Comparison of ENCODE assay signal across 32 cellular contexts in the genomic region with DNA sequence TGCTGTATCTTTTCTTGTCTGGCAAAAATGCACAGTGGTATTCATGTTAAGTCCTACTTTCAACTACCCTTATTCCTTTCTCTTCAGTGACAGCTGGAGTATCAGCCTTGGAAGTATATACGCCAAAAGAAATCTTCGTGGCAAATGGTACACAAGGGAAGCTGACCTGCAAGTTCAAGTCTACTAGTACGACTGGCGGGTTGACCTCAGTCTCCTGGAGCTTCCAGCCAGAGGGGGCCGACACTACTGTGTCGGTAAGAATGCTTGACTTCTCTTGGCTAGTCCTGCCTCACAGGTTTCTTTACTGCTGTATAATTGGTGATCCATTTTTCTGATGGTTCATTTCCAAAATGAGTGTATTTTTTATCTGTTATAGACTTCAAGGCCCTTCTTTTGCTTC. TPM values are rescaled to one million over a fixed set of nuclear protein-coding genes. Genes with fewer than 3 reads are reported as not detected.
DNase-seq lines count a peak whose midpoint lies in the region; ATAC-seq, FAIRE-seq and TF ChIP-seq lines count a peak whose summit lies in the region.
"Had no signal": no experiment of that assay in that cellular context is flagged by ENCODE, and none has a peak within 500 bp of the region (broad histone marks: within the 10 kb centered on the region; RNA-seq: fewer than 3 reads in every experiment).

No MANE protein-coding gene starts in this region.

- no peak overlapping the region for H3K9ac ChIP-seq in HepG2 (ENCODE audit: insufficient read depth, low read depth, low read length)
- H3K9ac ChIP-seq in K562 (ENCODE audit: insufficient read depth in 1 of 2, low read depth in 2 of 2, low read length in 2 of 2), result no peak overlapping the region
- H3K9ac ChIP-seq: BLaER1; BLaER1 treated with 17β-estradiol and CSF1 and Interleukin-3, amounts not matched to agents 10 nM and 100 nM had no signal

- peaks cover 4% of the 10 kb centered on the region for H3K9me1 ChIP-seq in K562 (ENCODE audit: control insufficient read depth, insufficient read depth, low read length)

- H3K4me1 ChIP-seq in HepG2 (ENCODE audit: insufficient read depth, low read length) (peaks cover 21% of the 10 kb centered on the region), right lobe of liver (no peaks in the 10 kb centered on the region), HEK293 (ENCODE audit: control insufficient read depth, insufficient read depth, low read length) (no peaks in the 10 kb centered on the region), K562 (replicated peaks in 1 of 2; ENCODE audit: control insufficient read depth in 2 of 2, insufficient read depth in 2 of 2, low read length in 2 of 2) (peaks cover 8 to 46% of the 10 kb centered on the region in 2 experiments; a peak in 4 of 5 replicates)
- H3K4me1 ChIP-seq: BE2C had no signal

- CTCF ChIA-PET in HepG2 (lab: Yijun Ruan, JAX; ENCODE audit: low intra/inter-chr PET ratio, low total read pairs) (no interaction called here), HEK293 (lab: Yijun Ruan, JAX) (no interaction called here), K562 (lab: Yijun Ruan, JAX; ENCODE audit: low intra/inter-chr PET ratio) (no interaction called here)

- 94% methylated on average over 6 of the region's 6 CpGs for WGBS in HepG2 (ENCODE audit: low lambda C conversion rate)
- 100% methylated on average over 2 of the region's 6 CpGs for WGBS in right lobe of liver (ENCODE audit: insufficient coverage, low coverage, low lambda C conversion rate, missing lambda C conversion rate)
- 77% methylated on average over 6 of the region's 6 CpGs for whole genome bisulfite sequencing in K562 (ENCODE audit: insufficient coverage, low coverage, missing lambda C conversion rate)

- no peak overlapping the region for H3K27ac ChIP-seq in HepG2 (ENCODE audit: extremely low read length, insufficient read depth, low read length)
- no peak overlapping the region for H3K27ac ChIP-seq in right lobe of liver
- no peak overlapping the region for H3K27ac ChIP-seq in HEK293 (ENCODE audit: extremely low read depth, low read depth, low read length)
- H3K27ac ChIP-seq in K562 (ENCODE audit: extremely low read depth, low read depth, low read length), result no peak overlapping the region
- H3K27ac ChIP-seq: 22Rv1; A549; BLaER1; BLaER1 treated with 17β-estradiol and CSF1 and Interleukin-3, amounts not matched to agents 10 nM and 100 nM; C4-2B had no signal

- TF ChIP-seq RAD21 in HepG2 (CRISPR knock-in tag; IDR thresholded peaks at IDR 0.05), result no peak
- no peak for TF ChIP-seq RAD21 in K562 (CRISPR knock-in tag; conservative IDR thresholded peaks at IDR 0.05 in 1 of 2, IDR thresholded peaks at IDR 0.05 in 1 of 2)

- no peak overlapping the region for H3K4me2 ChIP-seq in HepG2 (ENCODE audit: low read depth, low read length)
- H3K4me2 ChIP-seq in K562 (ENCODE audit: insufficient read depth, low read length), result no peak overlapping the region
- H3K4me2 ChIP-seq: A549; BLaER1; BLaER1 treated with 17β-estradiol and CSF1 and Interleukin-3, amounts not matched to agents 10 nM and 100 nM had no signal

- H3K9me3 ChIP-seq in HepG2 (ENCODE audit: low read length), result no peaks in the 10 kb centered on the region
- no peaks in the 10 kb centered on the region for H3K9me3 ChIP-seq in right lobe of liver
- H3K9me3 ChIP-seq in HEK293 (ENCODE audit: control insufficient read depth, insufficient read depth, low read depth, low read length), result no peaks in the 10 kb centered on the region
- H3K9me3 ChIP-seq in K562 (replicated peaks; ENCODE audit: control insufficient read depth, insufficient read depth, low read depth, low read length), result no peaks in the 10 kb centered on the region
- H3K9me3 ChIP-seq: A549, BE2C, Caco-2 had no signal

- H3K36me3 ChIP-seq in HepG2 (replicated peaks in 1 of 2; ENCODE audit: control insufficient read depth in 1 of 2, insufficient read depth in 2 of 2, low read length in 2 of 2) (peaks cover 4 to 28% of the 10 kb centered on the region in 2 experiments), right lobe of liver (no peaks in the 10 kb centered on the region), HEK293 (ENCODE audit: control insufficient read depth in 2 of 2, insufficient read depth in 1 of 2, low read length in 2 of 2) (peaks cover 5 to 47% of the 10 kb centered on the region in 2 experiments; a peak in 1 of 3 replicates), K562 (ENCODE audit: control insufficient read depth, insufficient read depth, low read length) (peaks cover 45% of the 10 kb centered on the region)

- TF ChIP-seq EP300 in HepG2 (IDR thresholded peaks at IDR 0.05; ENCODE audit: low read depth in 2 of 2, low read length in 2 of 2) (no peak), HepG2 (CRISPR knock-in tag; IDR thresholded peaks at IDR 0.05; ENCODE audit: borderline replicate concordance) (no peak), K562 (IDR thresholded peaks at IDR 0.05; ENCODE audit: low read length) (no peak)

- TF ChIP-seq CTCF in HepG2 (CRISPR knock-in tag; IDR thresholded peaks at IDR 0.05) (no peak), right lobe of liver (IDR thresholded peaks at IDR 0.05) (no peak), HEK293 (tag by site-specific recombination; IDR thresholded peaks at IDR 0.05) (no peak), K562 (IDR thresholded peaks at IDR 0.05 in 2 of 3, conservative IDR thresholded peaks at IDR 0.05 in 1 of 3; ENCODE audit: insufficient read depth in 2 of 3, low read depth in 1 of 3, low read length in 3 of 3) (no peak)

- TF ChIP-seq POLR2A in HepG2 (IDR thresholded peaks at IDR 0.05; ENCODE audit: insufficient read depth in 1 of 2, low read depth in 2 of 2, low read length in 2 of 2) (no peak), right lobe of liver (IDR thresholded peaks at IDR 0.05) (no peak), K562 (conservative IDR thresholded peaks at IDR 0.05) (no peak)

- FAIRE-seq in HepG2 (lab: Jason Lieb, UNC) (no peak), K562 (lab: Jason Lieb, UNC) (no peak)
- FAIRE-seq: A204.1, A549 had no signal

- in situ Hi-C loops in HepG2 (cut with HindIII; ENCODE audit: extremely low pct_ligation_motif_present, low pct_unique_long_range_greater_than_20kb) (no loop called here), K562 (cut with MboI) (no loop called here)

- ATAC-seq in HepG2 (no peak), right lobe of liver (no peak), K562 (no peak), GM18909 (IDR thresholded peaks at IDR 0.05; ENCODE audit: poor library complexity, unreplicated experiment) (no peak)
- ATAC-seq: A549; CD8-positive, alpha-beta T cell had no signal

- DNase-seq in HepG2 (ENCODE audit: low spot score) (no peak), right lobe of liver (no peak), K562 (ENCODE audit: extremely low read depth in 1 of 4, low spot score in 3 of 4) (no peak), NCI-H1105 (lab: John Stamatoyannopoulos, UW) (no peak)
- DNase-seq: 8988T; ACHN; AML-193; BE2C; C1 segment of cervical spinal cord; Caco-2; Calu3; CD4-positive, alpha-beta memory T cell; CD4-positive, alpha-beta T cell; CD4-positive, CD25-positive, alpha-beta regulatory T cell; CD8-positive, alpha-beta memory T cell; CD8-positive, alpha-beta T cell; COR-L47; DMS 273 treated with DMSO at 0.1 percent for 48 hours; DMS153; DMS53; DMS79; DMS79 treated with DMSO at 0.1 percent for 48 hours; DND-41; EL had no signal

- H3K79me2 ChIP-seq in HepG2 (ENCODE audit: insufficient read depth, low read length) (peaks cover 7% of the 10 kb centered on the region), K562 (ENCODE audit: control insufficient read depth, insufficient read depth, low read length) (peaks cover 42% of the 10 kb centered on the region)

- BruUV-seq in HepG2 (replicated peaks; lab: Mats Ljungman, UMichigan) (no TSS peak), K562 (replicated peaks; lab: Mats Ljungman, UMichigan) (no TSS peak)

- POLR2A ChIA-PET in HepG2 (lab: Yijun Ruan, JAX), result no interaction called here
- POLR2A ChIA-PET in HEK293 (lab: Yijun Ruan, JAX), result no interaction called here
- POLR2A ChIA-PET in K562 (lab: Yijun Ruan, JAX), result interaction anchor here (1.0 kb wide), 1 partner anchor 10 kb away, joined by 3 read pairs; no protein-coding TSS in a partner anchor

- H3K27me3 ChIP-seq in HepG2 (ENCODE audit: control insufficient read depth in 1 of 2, insufficient read depth in 2 of 2, low read length in 2 of 2), result no peaks in the 10 kb centered on the region
- no peaks in the 10 kb centered on the region for H3K27me3 ChIP-seq in right lobe of liver
- no peaks in the 10 kb centered on the region for H3K27me3 ChIP-seq in K562 (ENCODE audit: control insufficient read depth in 2 of 2, insufficient read depth in 2 of 2, low read length in 2 of 2)
- H3K27me3 ChIP-seq: BE2C; BLaER1; BLaER1 treated with 17β-estradiol and CSF1 and Interleukin-3, amounts not matched to agents 10 nM and 100 nM had no signal

- H2AFZ ChIP-seq in HepG2 (ENCODE audit: low read length), result no peak overlapping the region
- no peak overlapping the region for H2AFZ ChIP-seq in K562 (ENCODE audit: low read depth, low read length)

- H3K4me3 ChIP-seq in HepG2 (replicated peaks in 1 of 3; ENCODE audit: insufficient read depth in 1 of 3, low read depth in 2 of 3, low read length in 3 of 3) (no peak overlapping the region), right lobe of liver (no peak overlapping the region), HEK293 (ENCODE audit: low read depth, low read length) (no peak overlapping the region), K562 (no peak overlapping the region)
- H3K4me3 ChIP-seq: A549; BLaER1; BLaER1 treated with 17β-estradiol and CSF1 and Interleukin-3, amounts not matched to agents 10 nM and 100 nM had no signal

- H4K20me1 ChIP-seq in HepG2 (ENCODE audit: insufficient read depth, low read length) (peaks cover 2% of the 10 kb centered on the region), K562 (replicated peaks; ENCODE audit: control insufficient read depth, insufficient read depth, low read length) (no peaks in the 10 kb centered on the region)

- intact Hi-C loops in HepG2 (cut with micrococcal nuclease; ENCODE audit: unreplicated experiment) (no loop called here), right lobe of liver (cut with DNase I) (no loop called here), K562 (cut with micrococcal nuclease) (no loop called here)

RNA-seq across cellular contexts. Expression of a gene that starts 43.7 kb away (rescaled TPM):
- total RNA-seq in HepG2 (2016; rRNA removed; fragmentation: Illumina TruSeq; extraction: Trizol) (43.9 and 68.7 TPM in 2 replicates), right lobe of liver (10 to 100 TPM; 15.7 to 43.3 (median 18.9) TPM), K562 (2014; rRNA removed) (46.1 and 57.8 TPM in 2 replicates), K562 (2014; rRNA removed; fragmentation: Illumina TruSeq; extraction: Trizol) (82.4 and 92.6 TPM in 2 replicates), K562 (2015; rRNA removed; fragmentation: Illumina TruSeq; extraction: Trizol) (63.2 and 66.5 TPM in 2 replicates), K562 (2021) (65.3 and 79.5 TPM in 2 replicates)
- total RNA-seq in HepG2 (2016; cell fraction: cytosol; rRNA removed; fragmentation: Illumina TruSeq; extraction: Trizol; ENCODE audit: low read depth), result 32.2 and 32.5 TPM in 2 replicates
- total RNA-seq in HepG2 (2016; cell fraction: insoluble cytoplasmic fraction; rRNA removed; fragmentation: Illumina TruSeq; extraction: Trizol), result 37.7 and 65.7 TPM in 2 replicates
- total RNA-seq in HepG2 (2016; cell fraction: membrane; rRNA removed; fragmentation: Illumina TruSeq; extraction: Trizol), result 33.4 and 37.7 TPM in 2 replicates
- total RNA-seq in HepG2 (2016; cell fraction: nucleus; rRNA removed; fragmentation: Illumina TruSeq; extraction: Trizol), result 62.3 and 75.4 TPM in 2 replicates
- polyA plus RNA-seq in HepG2 (2011; rRNA removed) (38.0 and 40.1 TPM in 2 replicates), K562 (2011; rRNA removed) (89.9 and 153 TPM in 2 replicates), K562 (2014; fragmentation: Illumina TruSeq; extraction: Trizol) (64.6 and 75.9 TPM in 2 replicates), K562 (2014; fragmentation: Nextera tagmentation; extraction: Ambion mirVana) (10 to 100 TPM; 14.5 to 20.5 TPM), K562 (2014; rRNA removed) (46.5 and 46.7 TPM in 2 replicates)
- 16.8 and 31.1 TPM in 2 replicates for polyA plus RNA-seq in HepG2 (2011; cell fraction: cytosol; rRNA removed)
- polyA plus RNA-seq in HepG2 (2011; cell fraction: nucleus; rRNA removed), result 16.0 and 18.0 TPM in 2 replicates
- polyA plus RNA-seq in HepG2 (2012), result 41.2 and 46.3 TPM in 2 replicates
- 9.7 and 14.9 TPM in 2 replicates for polyA plus RNA-seq in HepG2 (2016; cell fraction: cytosol; fragmentation: Illumina TruSeq; extraction: Trizol; ENCODE audit: low read depth)
- 43.0 and 47.2 TPM in 2 replicates for polyA plus RNA-seq in HepG2 (2016; cell fraction: insoluble cytoplasmic fraction; fragmentation: Illumina TruSeq; extraction: Trizol; ENCODE audit: low read depth)
- polyA plus RNA-seq in HepG2 (2016; cell fraction: membrane; fragmentation: Illumina TruSeq; extraction: Trizol; ENCODE audit: low read depth), result 21.1 and 21.8 TPM in 2 replicates
- 99.6 and 104 TPM in 2 replicates for polyA plus RNA-seq in HepG2 (2016; cell fraction: nucleus; fragmentation: Illumina TruSeq; extraction: Trizol; ENCODE audit: insufficient read depth, low read depth)
- polyA minus RNA-seq in HepG2 (2011; rRNA and poly(A)+ RNA removed; ENCODE audit: low replicate concordance), result 23.5 and 65.7 TPM in 2 replicates
- polyA minus RNA-seq in HepG2 (2011; cell fraction: cytosol; rRNA and poly(A)+ RNA removed), result 37.6 and 52.6 TPM in 2 replicates
- 26.1 and 36.4 TPM in 2 replicates for polyA minus RNA-seq in HepG2 (2011; cell fraction: nucleus; rRNA and poly(A)+ RNA removed)
- 126 and 209 TPM in 2 replicates for total RNA-seq in K562 (2011; cell fraction: chromatin; rRNA removed; ENCODE audit: low replicate concordance)
- 109 and 121 TPM in 2 replicates for total RNA-seq in K562 (2011; cell fraction: nucleolus; rRNA removed)
- 238 and 352 TPM in 2 replicates for total RNA-seq in K562 (2011; cell fraction: nucleoplasm; rRNA removed)
- polyA plus RNA-seq in K562 (2011; cell fraction: cytosol; rRNA removed), result 43.0 and 55.8 TPM in 2 replicates
- 42.9 and 57.7 TPM in 2 replicates for polyA plus RNA-seq in K562 (2011; cell fraction: nucleus; rRNA removed)
- polyA plus RNA-seq in K562 (2012), result 46.5 and 47.2 TPM in 2 replicates
- polyA minus RNA-seq in K562 (2011; rRNA and poly(A)+ RNA removed), result 94.6 and 129 TPM in 2 replicates
- polyA minus RNA-seq in K562 (2011; cell fraction: cytosol; rRNA and poly(A)+ RNA removed), result 50.0 and 63.6 TPM in 2 replicates
- polyA minus RNA-seq in K562 (2011; cell fraction: nucleus; rRNA and poly(A)+ RNA removed), result 22.6 and 35.3 TPM in 2 replicates
